25 cellular contexts compared by ENCODE assay signal in genomic region chr4:54635329-54635728, GRCh38. TPM values are rescaled to one million over a fixed set of nuclear protein-coding genes. Genes with fewer than 3 reads are reported as not detected.
"Had no signal": no experiment of that assay in that cellular context is flagged by ENCODE, and none has a peak within 500 bp of the region (broad histone marks: within the 10 kb centered on the region; RNA-seq: fewer than 3 reads in every experiment).

No MANE protein-coding gene starts in this region.

- H3K4me1 Mint-ChIP-seq: activated CD4-positive, alpha-beta T cell treated with anti-CD3 and anti-CD28 coated beads, Interleukin-2, amount 10 ng/mL, durations not matched to agents 24 days and 14 days had no signal

- H3K9me3 Mint-ChIP-seq: activated CD4-positive, alpha-beta memory T cell treated with anti-CD3 and anti-CD28 coated beads for 36 hours; activated CD4-positive, alpha-beta T cell treated with anti-CD3 and anti-CD28 coated beads, Interleukin-2, amount 10 ng/mL, durations not matched to agents 24 days and 14 days; activated naive CD4-positive, alpha-beta T cell treated with anti-CD3 and anti-CD28 coated beads for 36 hours; activated T-helper 1 cell treated with anti-CD3 and anti-CD28 coated beads, Interleukin-12 subunit alpha, Interleukin-12 subunit beta, Interleukin-2, Interleukin-4 antibody, amounts not matched to agents 30 ng/mL and 10 ng/mL and 1 ng/mL, durations not matched to agents 14 hours and 24 hours and 36 hours; activated T-helper 2 cell treated with anti-CD3 and anti-CD28 coated beads, Interferon-gamma antibody, Interleukin-2, Interleukin-4, amounts not matched to agents 10 μg/mL and 5 μg/mL and 100 μg/mL, durations not matched to agents 14 hours and 24 hours and 36 hours had no signal

- ATAC-seq: activated CD4-positive, alpha-beta T cell treated with anti-CD3 and anti-CD28 coated beads for 36 hours; activated CD8-positive, alpha-beta memory T cell treated with anti-CD3 and anti-CD28 coated beads, Interleukin-2, amount 10 ng/mL, durations not matched to agents 7 days and 5 days; activated CD8-positive, alpha-beta T cell treated with anti-CD3 and anti-CD28 coated beads, Interleukin-2, amount 10 ng/mL, durations not matched to agents 7 days and 5 days; gastroesophageal sphincter had no signal

- H3K27me3 Mint-ChIP-seq: activated CD4-positive, alpha-beta T cell treated with anti-CD3 and anti-CD28 coated beads, Interleukin-2, amount 10 ng/mL, durations not matched to agents 24 days and 14 days; activated CD8-positive, alpha-beta memory T cell treated with anti-CD3 and anti-CD28 coated beads, Interleukin-2, amount 10 ng/mL, durations not matched to agents 7 days and 5 days had no signal

- H3K4me3 Mint-ChIP-seq: activated CD4-positive, alpha-beta memory T cell treated with anti-CD3 and anti-CD28 coated beads for 36 hours; activated CD4-positive, alpha-beta T cell treated with anti-CD3 and anti-CD28 coated beads for 36 hours; activated CD4-positive, alpha-beta T cell treated with anti-CD3 and anti-CD28 coated beads, Interleukin-2, amount 10 ng/mL, durations not matched to agents 24 days and 14 days; activated CD8-positive, alpha-beta memory T cell treated with anti-CD3 and anti-CD28 coated beads, Interleukin-2, amount 10 ng/mL, durations not matched to agents 7 days and 5 days; activated CD8-positive, alpha-beta T cell treated with anti-CD3 and anti-CD28 coated beads, Interleukin-2, amount 10 ng/mL, durations not matched to agents 7 days and 5 days; activated naive CD4-positive, alpha-beta T cell treated with anti-CD3 and anti-CD28 coated beads for 36 hours; activated naive CD8-positive, alpha-beta T cell; activated T-helper 1 cell treated with anti-CD3 and anti-CD28 coated beads, Interleukin-12 subunit alpha, Interleukin-12 subunit beta, Interleukin-2, Interleukin-4 antibody, amounts not matched to agents 30 ng/mL and 10 ng/mL and 1 ng/mL, durations not matched to agents 14 hours and 24 hours and 36 hours had no signal

- DNase-seq: activated CD4-positive, alpha-beta memory T cell treated with anti-CD3 and anti-CD28 coated beads for 36 hours; activated CD4-positive, alpha-beta T cell treated with anti-CD3 and anti-CD28 coated beads for 36 hours; activated CD4-positive, alpha-beta T cell treated with anti-CD3 and anti-CD28 coated beads, Interleukin-2, amount 10 ng/mL, durations not matched to agents 24 days and 14 days; activated CD4-positive, CD25-positive, alpha-beta regulatory T cell; activated CD4-positive, CD25-positive, alpha-beta regulatory T cell treated with anti-CD3 and anti-CD28 coated beads, Interleukin-2, amount 50 U/mL, for 72 hours; activated CD8-positive, alpha-beta memory T cell treated with anti-CD3 and anti-CD28 coated beads, Interleukin-2, amount 10 ng/mL, durations not matched to agents 7 days and 5 days; activated CD8-positive, alpha-beta memory T cell treated with anti-CD3 and anti-CD28 coated beads, Interleukin-2, amount 50 U/mL, for 4 hours; activated CD8-positive, alpha-beta T cell treated with anti-CD3 and anti-CD28 coated beads, Interleukin-2, amount 10 ng/mL, durations not matched to agents 7 days and 5 days; activated effector memory CD4-positive, alpha-beta T cell treated with anti-CD3 and anti-CD28 coated beads, Interleukin-2, amount 50 U/mL, for 16 hours; activated naive CD4-positive, alpha-beta T cell treated with anti-CD3 and anti-CD28 coated beads for 36 hours; activated T-cell treated with anti-CD3 and anti-CD28 coated beads, Interleukin-2, amount 50 U/mL, for 1 hour; activated T-cell treated with anti-CD3 and anti-CD28 coated beads, Interleukin-2, amount 50 U/mL, for 48 hours; amniotic stem cell; anterior cingulate cortex; brain microvascular endothelial cell; colonic mucosa; effector CD8-positive, alpha-beta T cell; esophagus squamous epithelium; foreskin melanocyte; head of caudate nucleus; T-helper 2 cell had no signal

- H3K36me3 Mint-ChIP-seq: activated CD4-positive, alpha-beta memory T cell treated with anti-CD3 and anti-CD28 coated beads for 36 hours; activated CD8-positive, alpha-beta memory T cell treated with anti-CD3 and anti-CD28 coated beads, Interleukin-2, amount 10 ng/mL, durations not matched to agents 7 days and 5 days; activated naive CD8-positive, alpha-beta T cell had no signal

- H3K27ac Mint-ChIP-seq: activated CD4-positive, alpha-beta memory T cell treated with anti-CD3 and anti-CD28 coated beads for 36 hours; activated CD4-positive, alpha-beta T cell treated with anti-CD3 and anti-CD28 coated beads for 36 hours; activated CD4-positive, alpha-beta T cell treated with anti-CD3 and anti-CD28 coated beads, Interleukin-2, amount 10 ng/mL, durations not matched to agents 24 days and 14 days; activated CD8-positive, alpha-beta memory T cell treated with anti-CD3 and anti-CD28 coated beads, Interleukin-2, amount 10 ng/mL, durations not matched to agents 7 days and 5 days; activated CD8-positive, alpha-beta T cell treated with anti-CD3 and anti-CD28 coated beads, Interleukin-2, amount 10 ng/mL, durations not matched to agents 7 days and 5 days; activated naive CD4-positive, alpha-beta T cell treated with anti-CD3 and anti-CD28 coated beads for 36 hours; activated naive CD8-positive, alpha-beta T cell; activated T-helper 1 cell treated with anti-CD3 and anti-CD28 coated beads, Interleukin-12 subunit alpha, Interleukin-12 subunit beta, Interleukin-2, Interleukin-4 antibody, amounts not matched to agents 30 ng/mL and 10 ng/mL and 1 ng/mL, durations not matched to agents 14 hours and 24 hours and 36 hours; activated T-helper 2 cell treated with anti-CD3 and anti-CD28 coated beads, Interferon-gamma antibody, Interleukin-2, Interleukin-4, amounts not matched to agents 10 μg/mL and 5 μg/mL and 100 μg/mL, durations not matched to agents 14 hours and 24 hours and 36 hours had no signal

RNA-seq across cellular contexts. Expression of gene KIT, which starts 22.4 kb away (rescaled TPM):
- total RNA-seq: activated CD4-positive, alpha-beta T cell treated with anti-CD3 and anti-CD28 coated beads for 36 hours; activated naive CD4-positive, alpha-beta T cell treated with anti-CD3 and anti-CD28 coated beads for 36 hours had no signal
